In the genomic region with DNA sequence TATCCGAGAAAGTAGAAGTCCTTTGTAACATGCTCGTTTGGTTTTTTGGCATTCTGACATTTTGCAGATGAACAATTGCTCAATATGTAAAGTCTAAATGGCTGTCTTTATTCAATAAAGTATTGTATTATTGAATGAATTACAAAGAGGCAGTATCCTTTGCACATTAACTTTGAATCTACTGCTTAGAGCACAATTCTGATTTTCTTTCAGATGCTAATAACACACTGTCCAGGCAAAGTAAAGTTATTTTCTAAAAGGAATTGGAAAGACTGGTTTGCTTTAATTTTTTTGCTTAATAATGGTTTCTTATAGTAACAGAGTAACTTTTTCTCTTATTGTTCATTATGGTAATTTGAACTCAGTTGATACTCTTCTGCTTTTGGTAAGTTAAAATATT, we compare ENCODE assay signal across 4 cellular contexts.
"Had no signal": no experiment of that assay in that cellular context is flagged by ENCODE, and none has a peak within 500 bp of the region (broad histone marks: within the 10 kb centered on the region; RNA-seq: fewer than 3 reads in every experiment).

No MANE protein-coding gene starts in this region.

- FAIRE-seq: HepG2, HTR-8/SVneo, K562 had no signal

- DNase-seq: IMR-90 had no signal
